Comparison of ENCODE assay signal across 1 cellular context in the genomic region with DNA sequence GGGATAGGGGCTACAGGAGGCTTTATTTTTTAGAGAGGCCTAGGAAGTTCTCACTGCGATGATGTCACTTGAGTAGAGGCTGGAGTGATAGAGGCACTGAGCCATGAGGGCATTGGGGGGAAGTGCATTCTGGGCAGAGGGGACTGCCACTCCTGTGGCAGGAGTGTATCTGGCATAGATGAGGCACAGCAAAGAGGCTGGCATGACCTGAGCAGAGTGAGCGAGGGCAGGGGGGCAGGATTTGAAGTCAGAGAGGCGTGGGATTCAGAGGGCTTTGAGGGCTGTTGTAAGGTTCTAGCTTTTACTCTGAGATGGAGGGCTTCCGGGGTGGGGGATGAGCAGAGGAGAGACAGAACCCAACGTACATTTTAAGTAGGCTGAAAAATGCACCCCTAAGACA.
TF ChIP-seq lines count a peak whose summit lies in the region.

No MANE protein-coding gene starts in this region.

TF ChIP-seq in GM23338, 12 proteins besides CTCF, POLR2A, EP300 and RAD21:
- TF ChIP-seq, protein P1, sequence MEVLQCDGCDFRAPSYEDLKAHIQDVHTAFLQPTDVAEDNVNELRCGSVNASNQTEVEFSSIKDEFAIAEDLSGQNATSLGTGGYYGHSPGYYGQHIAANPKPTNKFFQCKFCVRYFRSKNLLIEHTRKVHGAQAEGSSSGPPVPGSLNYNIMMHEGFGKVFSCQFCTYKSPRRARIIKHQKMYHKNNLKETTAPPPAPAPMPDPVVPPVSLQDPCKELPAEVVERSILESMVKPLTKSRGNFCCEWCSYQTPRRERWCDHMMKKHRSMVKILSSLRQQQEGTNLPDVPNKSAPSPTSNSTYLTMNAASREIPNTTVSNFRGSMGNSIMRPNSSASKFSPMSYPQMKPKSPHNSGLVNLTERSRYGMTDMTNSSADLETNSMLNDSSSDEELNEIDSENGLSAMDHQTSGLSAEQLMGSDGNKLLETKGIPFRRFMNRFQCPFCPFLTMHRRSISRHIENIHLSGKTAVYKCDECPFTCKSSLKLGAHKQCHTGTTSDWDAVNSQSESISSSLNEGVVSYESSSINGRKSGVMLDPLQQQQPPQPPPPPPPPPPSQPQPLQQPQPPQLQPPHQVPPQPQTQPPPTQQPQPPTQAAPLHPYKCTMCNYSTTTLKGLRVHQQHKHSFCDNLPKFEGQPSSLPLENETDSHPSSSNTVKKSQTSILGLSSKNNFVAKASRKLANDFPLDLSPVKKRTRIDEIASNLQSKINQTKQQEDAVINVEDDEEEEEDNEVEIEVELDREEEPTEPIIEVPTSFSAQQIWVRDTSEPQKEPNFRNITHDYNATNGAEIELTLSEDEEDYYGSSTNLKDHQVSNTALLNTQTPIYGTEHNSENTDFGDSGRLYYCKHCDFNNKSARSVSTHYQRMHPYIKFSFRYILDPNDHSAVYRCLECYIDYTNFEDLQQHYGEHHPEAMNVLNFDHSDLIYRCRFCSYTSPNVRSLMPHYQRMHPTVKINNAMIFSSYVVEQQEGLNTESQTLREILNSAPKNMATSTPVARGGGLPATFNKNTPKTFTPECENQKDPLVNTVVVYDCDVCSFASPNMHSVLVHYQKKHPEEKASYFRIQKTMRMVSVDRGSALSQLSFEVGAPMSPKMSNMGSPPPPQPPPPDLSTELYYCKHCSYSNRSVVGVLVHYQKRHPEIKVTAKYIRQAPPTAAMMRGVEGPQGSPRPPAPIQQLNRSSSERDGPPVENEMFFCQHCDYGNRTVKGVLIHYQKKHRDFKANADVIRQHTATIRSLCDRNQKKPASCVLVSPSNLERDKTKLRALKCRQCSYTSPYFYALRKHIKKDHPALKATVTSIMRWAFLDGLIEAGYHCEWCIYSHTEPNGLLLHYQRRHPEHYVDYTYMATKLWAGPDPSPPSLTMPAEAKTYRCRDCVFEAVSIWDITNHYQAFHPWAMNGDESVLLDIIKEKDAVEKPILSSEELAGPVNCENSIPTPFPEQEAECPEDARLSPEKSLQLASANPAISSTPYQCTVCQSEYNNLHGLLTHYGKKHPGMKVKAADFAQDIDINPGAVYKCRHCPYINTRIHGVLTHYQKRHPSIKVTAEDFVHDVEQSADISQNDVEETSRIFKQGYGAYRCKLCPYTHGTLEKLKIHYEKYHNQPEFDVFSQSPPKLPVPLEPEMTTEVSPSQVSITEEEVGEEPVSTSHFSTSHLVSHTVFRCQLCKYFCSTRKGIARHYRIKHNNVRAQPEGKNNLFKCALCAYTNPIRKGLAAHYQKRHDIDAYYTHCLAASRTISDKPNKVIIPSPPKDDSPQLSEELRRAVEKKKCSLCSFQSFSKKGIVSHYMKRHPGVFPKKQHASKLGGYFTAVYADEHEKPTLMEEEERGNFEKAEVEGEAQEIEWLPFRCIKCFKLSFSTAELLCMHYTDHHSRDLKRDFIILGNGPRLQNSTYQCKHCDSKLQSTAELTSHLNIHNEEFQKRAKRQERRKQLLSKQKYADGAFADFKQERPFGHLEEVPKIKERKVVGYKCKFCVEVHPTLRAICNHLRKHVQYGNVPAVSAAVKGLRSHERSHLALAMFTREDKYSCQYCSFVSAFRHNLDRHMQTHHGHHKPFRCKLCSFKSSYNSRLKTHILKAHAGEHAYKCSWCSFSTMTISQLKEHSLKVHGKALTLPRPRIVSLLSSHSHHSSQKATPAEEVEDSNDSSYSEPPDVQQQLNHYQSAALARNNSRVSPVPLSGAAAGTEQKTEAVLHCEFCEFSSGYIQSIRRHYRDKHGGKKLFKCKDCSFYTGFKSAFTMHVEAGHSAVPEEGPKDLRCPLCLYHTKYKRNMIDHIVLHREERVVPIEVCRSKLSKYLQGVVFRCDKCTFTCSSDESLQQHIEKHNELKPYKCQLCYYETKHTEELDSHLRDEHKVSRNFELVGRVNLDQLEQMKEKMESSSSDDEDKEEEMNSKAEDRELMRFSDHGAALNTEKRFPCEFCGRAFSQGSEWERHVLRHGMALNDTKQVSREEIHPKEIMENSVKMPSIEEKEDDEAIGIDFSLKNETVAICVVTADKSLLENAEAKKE (CRISPR knock-in tag; IDR thresholded peaks at IDR 0.05) = no peak
